ENCODE assay signal across 20 cellular contexts in genomic region chr12:122547330-122547729, GRCh38. TPM values are rescaled to one million over a fixed set of nuclear protein-coding genes. Genes with fewer than 3 reads are reported as not detected.
DNase-seq lines count a peak whose midpoint lies in the region; ATAC-seq, FAIRE-seq and TF ChIP-seq lines count a peak whose summit lies in the region.
"Had no signal": no experiment of that assay in that cellular context is flagged by ENCODE, and none has a peak within 500 bp of the region (broad histone marks: within the 10 kb centered on the region; RNA-seq: fewer than 3 reads in every experiment).

No MANE protein-coding gene starts in this region.

- H3K4me1 ChIP-seq in endodermal cell (ENCODE audit: control insufficient read depth, insufficient read depth, low read length), result no peaks in the 10 kb centered on the region
- H3K4me1 ChIP-seq: BE2C had no signal

- H3K9me3 Mint-ChIP-seq in endodermal cell, result no peaks in the 10 kb centered on the region
- H3K9me3 Mint-ChIP-seq in WTC11, result no peaks in the 10 kb centered on the region
- H3K9me3 Mint-ChIP-seq: CD4-positive, CD25-positive, alpha-beta regulatory T cell; CD8-positive, alpha-beta memory T cell had no signal

- CTCF ChIA-PET in WTC11 (lab: Charles Lee), result no interaction called here

- H3K36me3 ChIP-seq in SK-N-MC (ENCODE audit: insufficient read depth, low read length), result peaks cover 82% of the 10 kb centered on the region
- H3K36me3 ChIP-seq in endodermal cell (ENCODE audit: control insufficient read depth, insufficient read depth, low read length), result peaks cover 87% of the 10 kb centered on the region

- no peak for ATAC-seq in GM19452 (IDR thresholded peaks at IDR 0.05; ENCODE audit: unreplicated experiment)
- no peak for ATAC-seq in left lobe of liver
- no peak for ATAC-seq in Right ventricle myocardium superior (ENCODE audit: poor library complexity)
- no peak for ATAC-seq in WTC11
- ATAC-seq: K562 had no signal

- 0 out of 2 replicates have a peak overlapping the region, but pooled peaks have one; percentile 2 for H3K27ac ChIP-seq in SK-N-MC
- no peak overlapping the region for H3K27ac ChIP-seq in endodermal cell (ENCODE audit: low read depth, low read length)
- H3K27ac ChIP-seq: GM23248 had no signal

- peak; percentile 33 for FAIRE-seq in H54 (lab: Jason Lieb, UNC)
- FAIRE-seq: GM19239, K562 had no signal

- POLR2A ChIA-PET in WTC11 (lab: Charles Lee), result no interaction called here

- H3K27me3 Mint-ChIP-seq in endodermal cell (ENCODE audit: insufficient read depth) (no peaks in the 10 kb centered on the region), WTC11 (ENCODE audit: low read depth) (no peaks in the 10 kb centered on the region)
- H3K27me3 Mint-ChIP-seq: CD4-positive, CD25-positive, alpha-beta regulatory T cell; CD8-positive, alpha-beta memory T cell had no signal

- H3K27me3 ChIP-seq in endodermal cell (ENCODE audit: control insufficient read depth, insufficient read depth, low read length, poor library complexity, severe bottlenecking), result no peaks in the 10 kb centered on the region
- H3K27me3 ChIP-seq: BE2C had no signal

- TF ChIP-seq POLR2A in H54 (IDR thresholded peaks at IDR 0.05; ENCODE audit: low read depth, low read length), result no peak

- H3K4me1 Mint-ChIP-seq in endodermal cell (no peaks in the 10 kb centered on the region), WTC11 (no peaks in the 10 kb centered on the region)
- H3K4me1 Mint-ChIP-seq: CD8-positive, alpha-beta memory T cell had no signal

- H3K4me3 ChIP-seq in SK-N-MC (no peak overlapping the region), endodermal cell (ENCODE audit: low read length) (no peak overlapping the region)
- H3K4me3 ChIP-seq: GM23248, K562 had no signal

- intact Hi-C loops in Right ventricle myocardium superior (cut with DNase I), result no loop called here

- H3K9ac ChIP-seq in SK-N-MC (ENCODE audit: insufficient read length) (no peak overlapping the region), endodermal cell (ENCODE audit: extremely low read depth, low read length, poor library complexity, severe bottlenecking) (no peak overlapping the region)
- H3K9ac ChIP-seq: GM23248 had no signal

- H3K27ac Mint-ChIP-seq in endodermal cell, result no peak overlapping the region
- no peak overlapping the region for H3K27ac Mint-ChIP-seq in WTC11
- H3K27ac Mint-ChIP-seq: CD4-positive, CD25-positive, alpha-beta regulatory T cell had no signal

- H3K9me3 ChIP-seq in SK-N-MC (ENCODE audit: low read depth, low read length) (no peaks in the 10 kb centered on the region), endodermal cell (ENCODE audit: control insufficient read depth, low read length) (no peaks in the 10 kb centered on the region)
- H3K9me3 ChIP-seq: BE2C had no signal

- 95 to 97% methylated on average over 3 to 5 of the region's 5 CpGs for WGBS in endodermal cell (ENCODE audit: insufficient coverage in 1 of 2, insufficient read length in 1 of 2), 2 experiments

- DNase-seq in H54 (ENCODE audit: insufficient read length, low spot score) (no peak), SK-N-MC (ENCODE audit: low read depth, low spot score) (no peak), endodermal cell (peak; percentile 4), left lobe of liver (ENCODE audit: low spot score) (no peak), Right ventricle myocardium superior (no peak), WTC11 (ENCODE audit: low spot score) (no peak)
- DNase-seq: ACHN; BE2C; C1 segment of cervical spinal cord; CD4-positive, CD25-positive, alpha-beta regulatory T cell; CD8-positive, alpha-beta memory T cell; COR-L47; DMS 273 treated with DMSO at 0.1 percent for 48 hours; DMS53; GDM1; GM23248; HCEC 1CT had no signal

- TF ChIP-seq CTCF in endodermal cell (conservative IDR thresholded peaks at IDR 0.05), result no peak
- no peak for TF ChIP-seq CTCF in WTC11 (IDR thresholded peaks at IDR 0.05)

- peaks cover 61% of the 10 kb centered on the region for H3K36me3 Mint-ChIP-seq in endodermal cell (ENCODE audit: low read depth)
- H3K36me3 Mint-ChIP-seq in WTC11, result peaks cover 63% of the 10 kb centered on the region

- H3K4me3 Mint-ChIP-seq in endodermal cell (no peak overlapping the region), WTC11 (no peak overlapping the region)
- H3K4me3 Mint-ChIP-seq: CD4-positive, CD25-positive, alpha-beta regulatory T cell; CD8-positive, alpha-beta memory T cell had no signal

TF ChIP-seq in WTC11, 78 proteins besides CTCF, POLR2A, EP300 and RAD21:
- TF ChIP-seq, protein P1, sequence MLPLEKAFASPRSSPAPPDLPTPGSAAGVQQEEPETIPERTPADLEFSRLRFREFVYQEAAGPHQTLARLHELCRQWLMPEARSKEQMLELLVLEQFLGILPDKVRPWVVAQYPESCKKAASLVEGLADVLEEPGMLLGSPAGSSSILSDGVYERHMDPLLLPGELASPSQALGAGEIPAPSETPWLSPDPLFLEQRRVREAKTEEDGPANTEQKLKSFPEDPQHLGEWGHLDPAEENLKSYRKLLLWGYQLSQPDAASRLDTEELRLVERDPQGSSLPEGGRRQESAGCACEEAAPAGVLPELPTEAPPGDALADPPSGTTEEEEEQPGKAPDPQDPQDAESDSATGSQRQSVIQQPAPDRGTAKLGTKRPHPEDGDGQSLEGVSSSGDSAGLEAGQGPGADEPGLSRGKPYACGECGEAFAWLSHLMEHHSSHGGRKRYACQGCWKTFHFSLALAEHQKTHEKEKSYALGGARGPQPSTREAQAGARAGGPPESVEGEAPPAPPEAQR (CRISPR knock-in tag; IDR thresholded peaks at IDR 0.05), result no peak
- TF ChIP-seq USF2 (CRISPR knock-in tag; IDR thresholded peaks at IDR 0.05) (no peak), GRHL2 (CRISPR knock-in tag; IDR thresholded peaks at IDR 0.05; ENCODE audit: insufficient replicate concordance, severe bottlenecking) (no peak), AR (CRISPR knock-in tag; IDR thresholded peaks at IDR 0.05) (no peak), SOX15 (CRISPR knock-in tag; IDR thresholded peaks at IDR 0.05) (no peak), HMGXB4 (CRISPR knock-in tag; IDR thresholded peaks at IDR 0.05) (no peak)
TF ChIP-seq in WTC11: peak in this region for 0.

RNA-seq across cellular contexts. Expression of gene KNTC1, which starts 20.3 kb away (rescaled TPM):
- 100 to 1,000 TPM in 1 of 2 donors, 10 to 100 TPM in 1; 86.7 to 115 TPM for total RNA-seq in endodermal cell
- polyA plus RNA-seq in endodermal cell (2013, experiment 1 of 2), result 91.5 TPM
- polyA plus RNA-seq in endodermal cell (2013, experiment 2 of 2), result 92.4 TPM
- 2.4 TPM for total RNA-seq in left lobe of liver
- 2.3 TPM for total RNA-seq in Right ventricle myocardium superior
- 78.3 to 85.1 TPM (median 83.4 TPM) in 3 replicates for total RNA-seq in WTC11 (2021)

RNA-seq across cellular contexts. Expression of gene RSRC2, which starts 20.6 kb away (rescaled TPM):
- 100 to 1,000 TPM in 1 of 2 donors, 10 to 100 TPM in 1; 88.1 to 111 TPM for total RNA-seq in endodermal cell
- 105 TPM for polyA plus RNA-seq in endodermal cell (2013, experiment 1 of 2)
- 99.7 TPM for polyA plus RNA-seq in endodermal cell (2013, experiment 2 of 2)
- total RNA-seq in left lobe of liver, result 25.2 TPM
- 35.1 TPM for total RNA-seq in Right ventricle myocardium superior
- total RNA-seq in WTC11 (2021), result 78.3 to 93.1 TPM (median 82.4 TPM) in 3 replicates

RNA-seq across cellular contexts. Expression of gene ZCCHC8, which starts 46.6 kb away (rescaled TPM):
- total RNA-seq in endodermal cell, result 10 to 100 TPM; 26.2 to 26.3 TPM
- polyA plus RNA-seq in endodermal cell (2013, experiment 1 of 2), result 29.1 TPM
- 27.7 TPM for polyA plus RNA-seq in endodermal cell (2013, experiment 2 of 2)
- total RNA-seq in left lobe of liver, result 9.9 TPM
- total RNA-seq in Right ventricle myocardium superior, result 8.0 TPM
- 24.3 to 28.4 TPM (median 25.7 TPM) in 3 replicates for total RNA-seq in WTC11 (2021)

Comparison
In these comparisons a context has a peak if more than half of its experiments do, and no peak if none do; other contexts are left out.
1. RNA of gene KNTC1, which starts 20.3 kb away (total RNA-seq): 86.7 to 115 TPM in endodermal cell and 78.3 to 85.1 TPM in WTC11; 2.4 TPM in left lobe of liver (single experiment) and 2.3 TPM in Right ventricle myocardium superior (single experiment); every median in the first group is over 10 times any median in the second.